19 cellular contexts compared by ENCODE assay signal in the genomic region with DNA sequence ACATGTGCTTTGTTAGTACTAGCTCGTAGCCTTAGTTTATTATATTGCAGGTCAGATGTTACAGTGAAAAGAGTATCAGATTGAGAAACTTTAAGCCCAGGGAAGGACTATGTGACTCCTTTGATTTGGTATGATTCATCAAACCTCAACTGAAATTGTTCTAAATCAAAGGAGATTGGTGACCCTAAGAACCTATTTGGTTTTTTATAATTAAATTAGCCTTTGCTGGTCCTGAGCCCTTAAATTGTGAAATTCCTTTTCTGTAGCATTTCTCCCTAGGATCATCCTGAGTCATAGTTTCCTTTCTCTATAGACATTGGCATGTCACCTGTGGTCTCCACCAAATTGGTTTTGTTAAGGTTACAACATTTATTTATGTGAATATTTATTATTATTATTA.
DNase-seq lines count a peak whose midpoint lies in the region; ATAC-seq, FAIRE-seq and TF ChIP-seq lines count a peak whose summit lies in the region.
"Had no signal": no experiment of that assay in that cellular context is flagged by ENCODE, and none has a peak within 500 bp of the region (broad histone marks: within the 10 kb centered on the region; RNA-seq: fewer than 3 reads in every experiment).

No MANE protein-coding gene starts in this region.

- no peak overlapping the region for H3K4me3 ChIP-seq in retinal pigment epithelial cell (ENCODE audit: low read length)
- no peak overlapping the region for H3K4me3 ChIP-seq in ovary
- H3K4me3 ChIP-seq: BLaER1 treated with 17β-estradiol and CSF1 and Interleukin-3, amounts not matched to agents 10 nM and 100 nM; Peyer's patch had no signal

- H3K9me3 ChIP-seq in ovary, result no peaks in the 10 kb centered on the region
- H3K9me3 ChIP-seq: BLaER1 treated with 17β-estradiol and CSF1 and Interleukin-3, amounts not matched to agents 10 nM and 100 nM; Peyer's patch had no signal

- H3K4me1 ChIP-seq in ovary (ENCODE audit: insufficient read depth), result no peaks in the 10 kb centered on the region
- H3K4me1 ChIP-seq: BLaER1 treated with 17β-estradiol and CSF1 and Interleukin-3, amounts not matched to agents 10 nM and 100 nM; Peyer's patch had no signal

- TF ChIP-seq CTCF in retinal pigment epithelial cell (conservative IDR thresholded peaks at IDR 0.05; ENCODE audit: low read depth, low read length), result no peak
- TF ChIP-seq CTCF in ovary (IDR thresholded peaks at IDR 0.05), result no peak

- FAIRE-seq in RCC 7860 (lab: Jason Lieb, UNC), result peak; percentile 12
- FAIRE-seq: G401.6, GM12892 had no signal

- intact Hi-C loops in ovary (cut with DNase I), result no loop called here

- no peak for TF ChIP-seq POLR2A in ovary (IDR thresholded peaks at IDR 0.05)

- ATAC-seq in GM21528 (IDR thresholded peaks at IDR 0.05; ENCODE audit: low FRiP score, unreplicated experiment), result no peak

- TF ChIP-seq EP300 in ovary (IDR thresholded peaks at IDR 0.05), result no peak

- no peaks in the 10 kb centered on the region for H3K27me3 ChIP-seq in ovary
- H3K27me3 ChIP-seq: BLaER1 treated with 17β-estradiol and CSF1 and Interleukin-3, amounts not matched to agents 10 nM and 100 nM; Peyer's patch had no signal

- WGBS in ovary, 3 donors, result 53 to 73% (median 59%) methylated on average over 1 of the region's 1 CpG

- DNase-seq in HCEC 1CT (peak; percentile 84), RCC 7860 (ENCODE audit: low spot score) (no peak), fibroblast of gingiva (ENCODE audit: low read depth) (peak; percentile 62), retinal pigment epithelial cell (ENCODE audit: low read depth) (peak; percentile 16), ovary (no peak), DMS114 treated with DMSO at 0.1 percent for 48 hours (lab: John Stamatoyannopoulos, UW; ENCODE audit: unreplicated experiment) (no peak), GOT3 (lab: John Stamatoyannopoulos, UW) (no peak)
- DNase-seq: KBM-7, MM.1S, NCI-H1417, NCI-H1930, NCI-H2171 treated with DMSO at 0.1 percent for 48 hours, NCI-H774, Peyer's patch, SIG-M5 had no signal

- no peaks in the 10 kb centered on the region for H3K36me3 ChIP-seq in ovary
- H3K36me3 ChIP-seq: BLaER1 treated with 17β-estradiol and CSF1 and Interleukin-3, amounts not matched to agents 10 nM and 100 nM; Peyer's patch had no signal

- no peak overlapping the region for H3K27ac ChIP-seq in ovary
- H3K27ac ChIP-seq: BLaER1 treated with 17β-estradiol and CSF1 and Interleukin-3, amounts not matched to agents 10 nM and 100 nM; Peyer's patch had no signal

Comparison
In these comparisons a context has a peak if more than half of its experiments do, and no peak if none do; other contexts are left out.
1. DNase-seq: peak in HCEC 1CT (single experiment), fibroblast of gingiva (single experiment) and retinal pigment epithelial cell (single experiment); none in RCC 7860 (single experiment), ovary (0 of 5), DMS114 treated with DMSO at 0.1 percent for 48 hours (single experiment) and GOT3 (single experiment).